Comparison of ENCODE assay signal across 28 cellular contexts in genomic region chr14:103099081-103099732, GRCh38. TPM values are rescaled to one million over a fixed set of nuclear protein-coding genes. Genes with fewer than 3 reads are reported as not detected.
A peak's percentile ranks its signal among the peaks of the same experiment; 100 is the strongest.
DNase-seq lines count a peak whose midpoint lies in the region; TF ChIP-seq lines count a peak whose summit lies in the region.
"Had no signal": no experiment of that assay in that cellular context is flagged by ENCODE, and none has a peak within 500 bp of the region (broad histone marks: within the 10 kb centered on the region; RNA-seq: fewer than 3 reads in every experiment).

No MANE protein-coding gene starts in this region.

- H3K9me3 ChIP-seq in Caco-2 = no peaks in the 10 kb centered on the region
- H3K9me3 ChIP-seq in endodermal cell (ENCODE audit: control insufficient read depth, low read length) = no peaks in the 10 kb centered on the region
- no peaks in the 10 kb centered on the region for H3K9me3 ChIP-seq in neuronal stem cell (replicated peaks in 1 of 2; ENCODE audit: control insufficient read depth in 2 of 2, insufficient read depth in 1 of 2, low read depth in 1 of 2, low read length in 2 of 2)

- no peak overlapping the region for H3K27ac ChIP-seq in endodermal cell (ENCODE audit: low read depth, low read length)
- H3K27ac ChIP-seq in neuronal stem cell (replicated peaks; ENCODE audit: low read length) = no peak overlapping the region
- H3K27ac ChIP-seq: epithelial cell of prostate, parathyroid adenoma had no signal

- no peaks in the 10 kb centered on the region for H3K79me1 ChIP-seq in neuronal stem cell (ENCODE audit: low read depth, low read length)

- TF ChIP-seq CTCF in Caco-2 (IDR thresholded peaks at IDR 0.05; ENCODE audit: insufficient read depth in 1 of 2, low read depth in 1 of 2, low read length in 1 of 2, severe bottlenecking in 1 of 2, unreplicated experiment in 1 of 2) = no peak
- TF ChIP-seq CTCF in endodermal cell (conservative IDR thresholded peaks at IDR 0.05) = peak; percentile 12

- H3K4ac ChIP-seq in neuronal stem cell (ENCODE audit: low read length) = no peak overlapping the region

- H3K9ac ChIP-seq in endodermal cell (ENCODE audit: extremely low read depth, low read length, poor library complexity, severe bottlenecking) (no peak overlapping the region), neuronal stem cell (ENCODE audit: low read depth, low read length, poor library complexity) (peak overlapping the region; percentile 50)
- H3K9ac ChIP-seq: parathyroid adenoma had no signal

- H3K36me3 Mint-ChIP-seq in Caco-2 (ENCODE audit: insufficient read depth, unreplicated experiment) (peaks cover 6% of the 10 kb centered on the region), endodermal cell (ENCODE audit: low read depth) (no peaks in the 10 kb centered on the region)
- H3K36me3 Mint-ChIP-seq: activated CD4-positive, alpha-beta memory T cell treated with anti-CD3 and anti-CD28 coated beads for 36 hours; CD8-positive, alpha-beta T cell; naive thymus-derived CD4-positive, alpha-beta T cell; stimulated activated effector memory CD8-positive, alpha-beta T cell treated with anti-CD3 and anti-CD28 coated beads, Interleukin-12 subunit alpha, Interleukin-12 subunit beta, amount 100 ng/mL, for 72 hours had no signal

- BruUV-seq in Caco-2 (replicated peaks; lab: Mats Ljungman, UMichigan) = no TSS peak

- DNase-seq in Caco-2 = peak; percentile 77 to 84
- DNase-seq in NCI-H526 (lab: John Stamatoyannopoulos, UW) = peak; percentile 52 to 82
- peak; percentile 69 for DNase-seq in endodermal cell
- DNase-seq in neuronal stem cell (ENCODE audit: low spot score) = no peak
- no peak for DNase-seq in activated CD8-positive, alpha-beta memory T cell treated with anti-CD3 and anti-CD28 coated beads, Interleukin-2, amount 50 U/mL, for 4 hours
- no peak for DNase-seq in T-helper 9 cell
- no peak for DNase-seq in DMS53 treated with DMSO at 0.1 percent for 48 hours (lab: John Stamatoyannopoulos, UW; ENCODE audit: unreplicated experiment)
- DNase-seq: activated CD4-positive, alpha-beta memory T cell treated with anti-CD3 and anti-CD28 coated beads for 36 hours; activated CD4-positive, CD25-positive, alpha-beta regulatory T cell; activated naive CD4-positive, alpha-beta T cell; activated T-cell treated with anti-CD3 and anti-CD28 coated beads for 4 hours; CD8-positive, alpha-beta T cell; DMS79; foreskin melanocyte; islet precursor cell; mesenchymal stem cell; naive thymus-derived CD4-positive, alpha-beta T cell; NCI-H2171 treated with DMSO at 0.1 percent for 48 hours; NCI-H748 treated with DMSO at 0.1 percent for 48 hours had no signal

- no peak overlapping the region for H2BK12ac ChIP-seq in neuronal stem cell (ENCODE audit: low read length)

- H3K4me2 ChIP-seq in neuronal stem cell (ENCODE audit: insufficient read depth, low read length, poor library complexity, severe bottlenecking) = no peak overlapping the region

- no peaks in the 10 kb centered on the region for H3K27me3 ChIP-seq in Caco-2 (replicated peaks; ENCODE audit: control insufficient read depth, insufficient read depth, low read length)
- H3K27me3 ChIP-seq in endodermal cell (ENCODE audit: control insufficient read depth, insufficient read depth, low read length, poor library complexity, severe bottlenecking) = peaks cover 19% of the 10 kb centered on the region
- H3K27me3 ChIP-seq in neuronal stem cell (ENCODE audit: control insufficient read depth in 3 of 3, insufficient read depth in 3 of 3, low read depth in 1 of 3, low read length in 3 of 3) = peaks cover 0 to 34% (median 32%) of the 10 kb centered on the region in 3 experiments

- H3K36me3 ChIP-seq in Caco-2 (ENCODE audit: control insufficient read depth, insufficient read depth, low read length) (no peaks in the 10 kb centered on the region), endodermal cell (ENCODE audit: control insufficient read depth, insufficient read depth, low read length) (no peaks in the 10 kb centered on the region), neuronal stem cell (replicated peaks in 1 of 2; ENCODE audit: control insufficient read depth in 2 of 2, insufficient read depth in 2 of 2, low read length in 2 of 2) (no peaks in the 10 kb centered on the region)

- CTCF ChIA-PET in Caco-2 (lab: Charles Lee) = interaction anchor here (0.6 to 2.2 kb wide), 2 partner anchors 28 to 441 kb away, joined by 3 to 5 read pairs; no protein-coding TSS in a partner anchor

- no peak overlapping the region for H2BK120ac ChIP-seq in neuronal stem cell (ENCODE audit: low read depth, low read length)

- WGBS in endodermal cell (ENCODE audit: insufficient coverage in 1 of 2, insufficient read length in 1 of 2), 2 experiments = 68 to 77% methylated on average over 6 to 11 of the region's 12 CpGs
- no CpG with 5 or more reads among the region's 12 CpGs for WGBS in neuronal stem cell (ENCODE audit: extremely low coverage in 2 of 2, insufficient read length in 2 of 2, insufficient replicate concordance in 1 of 2), 2 donors

- intact Hi-C loops in Caco-2 (cut with micrococcal nuclease; ENCODE audit: unreplicated experiment) = no loop called here

- H3K23ac ChIP-seq in neuronal stem cell (ENCODE audit: low read depth, low read length, poor library complexity) = no peak overlapping the region

- H2BK15ac ChIP-seq in neuronal stem cell (ENCODE audit: low read length) = peak overlapping the region; percentile 63

- POLR2A ChIA-PET in Caco-2 (lab: Charles Lee) = interaction anchor here (0.6 kb wide), 1 partner anchor 14 kb away, joined by 4 read pairs; no protein-coding TSS in a partner anchor

- peak overlapping the region; percentile 96 for H3K14ac ChIP-seq in neuronal stem cell (ENCODE audit: low read length)

- H3K27me3 Mint-ChIP-seq in Caco-2 (ENCODE audit: insufficient read depth, unreplicated experiment) = no peaks in the 10 kb centered on the region
- H3K27me3 Mint-ChIP-seq in endodermal cell (ENCODE audit: insufficient read depth) = peaks cover 35% of the 10 kb centered on the region

- peak overlapping the region; percentile 56 for H2AFZ ChIP-seq in neuronal stem cell (ENCODE audit: low read length)
- H2AFZ ChIP-seq: parathyroid adenoma had no signal

- H3K18ac ChIP-seq in neuronal stem cell (ENCODE audit: low read length) = peak overlapping the region; percentile 80

- H3K4me1 ChIP-seq in Caco-2 = peaks cover 57% of the 10 kb centered on the region
- H3K4me1 ChIP-seq in endodermal cell (ENCODE audit: control insufficient read depth, insufficient read depth, low read length) = peaks cover 8% of the 10 kb centered on the region
- H3K4me1 ChIP-seq in neuronal stem cell (ENCODE audit: control insufficient read depth in 2 of 2, insufficient read depth in 1 of 2, low read depth in 1 of 2, low read length in 2 of 2) = peaks cover 4 to 12% of the 10 kb centered on the region in 2 donors

- H3K4me3 ChIP-seq in Caco-2 (ENCODE audit: low read depth, low read length) = 0 out of 2 replicates have a peak overlapping the region, but pooled peaks have one; percentile 15
- no peak overlapping the region for H3K4me3 ChIP-seq in endodermal cell (ENCODE audit: low read length)
- no peak overlapping the region for H3K4me3 ChIP-seq in neuronal stem cell (ENCODE audit: low read length in 2 of 2)

- peak overlapping the region; percentile 90 for H2AK5ac ChIP-seq in neuronal stem cell (ENCODE audit: low read depth, low read length)

- H3K9me3 Mint-ChIP-seq in Caco-2 (ENCODE audit: unreplicated experiment) (no peaks in the 10 kb centered on the region), endodermal cell (peaks cover 3% of the 10 kb centered on the region)
- H3K9me3 Mint-ChIP-seq: activated CD4-positive, alpha-beta memory T cell treated with anti-CD3 and anti-CD28 coated beads for 36 hours; CD8-positive, alpha-beta T cell; naive thymus-derived CD4-positive, alpha-beta T cell; stimulated activated effector memory CD8-positive, alpha-beta T cell treated with anti-CD3 and anti-CD28 coated beads, Interleukin-12 subunit alpha, Interleukin-12 subunit beta, amount 100 ng/mL, for 72 hours had no signal

- no peak overlapping the region for H4K8ac ChIP-seq in neuronal stem cell (ENCODE audit: low read depth, low read length)

- H3K4me1 Mint-ChIP-seq in Caco-2 (ENCODE audit: low read depth, unreplicated experiment) = peaks cover 18% of the 10 kb centered on the region
- H3K4me1 Mint-ChIP-seq in endodermal cell = peaks cover 6% of the 10 kb centered on the region

- peak overlapping the region; percentile 37 for H3K4me3 Mint-ChIP-seq in Caco-2 (ENCODE audit: unreplicated experiment)
- H3K4me3 Mint-ChIP-seq in endodermal cell = no peak overlapping the region
- H3K4me3 Mint-ChIP-seq: activated CD4-positive, alpha-beta memory T cell treated with anti-CD3 and anti-CD28 coated beads for 36 hours; CD8-positive, alpha-beta T cell; naive thymus-derived CD4-positive, alpha-beta T cell; stimulated activated effector memory CD8-positive, alpha-beta T cell treated with anti-CD3 and anti-CD28 coated beads, Interleukin-12 subunit alpha, Interleukin-12 subunit beta, amount 100 ng/mL, for 72 hours; T-helper 17 cell had no signal

- H3K27ac Mint-ChIP-seq in Caco-2 (ENCODE audit: unreplicated experiment) = no peak overlapping the region
- H3K27ac Mint-ChIP-seq in endodermal cell = no peak overlapping the region
- H3K27ac Mint-ChIP-seq: activated CD4-positive, alpha-beta memory T cell treated with anti-CD3 and anti-CD28 coated beads for 36 hours; CD8-positive, alpha-beta T cell; naive thymus-derived CD4-positive, alpha-beta T cell; stimulated activated effector memory CD8-positive, alpha-beta T cell treated with anti-CD3 and anti-CD28 coated beads, Interleukin-12 subunit alpha, Interleukin-12 subunit beta, amount 100 ng/mL, for 72 hours; T-helper 17 cell had no signal

- H2BK5ac ChIP-seq in neuronal stem cell (ENCODE audit: low read length) = no peak overlapping the region

- H4K91ac ChIP-seq in neuronal stem cell (ENCODE audit: low read depth, low read length, poor library complexity) = no peak overlapping the region

RNA-seq across cellular contexts. Expression of gene EXOC3L4, which starts 4.7 kb away (rescaled TPM):
- total RNA-seq in Caco-2 (2022) = 6.3 and 6.7 TPM in 2 replicates
- 1 to 10 TPM; 2.5 to 3.6 TPM for total RNA-seq in endodermal cell
- 0.21 TPM for polyA plus RNA-seq in endodermal cell (2013, experiment 1 of 2)
- not detected for polyA plus RNA-seq in endodermal cell (2013, experiment 2 of 2)
- polyA plus RNA-seq in neuronal stem cell (2013, experiment 1 of 2) = not detected
- polyA plus RNA-seq in neuronal stem cell (2013, experiment 2 of 2) = not detected
- total RNA-seq: activated CD4-positive, alpha-beta memory T cell treated with anti-CD3 and anti-CD28 coated beads for 36 hours; CD8-positive, alpha-beta T cell; dermis microvascular lymphatic vessel endothelial cell; MCF 10A; naive thymus-derived CD4-positive, alpha-beta T cell; SK-MEL-5; T-helper 17 cell; temporal lobe had no signal
- polyA plus RNA-seq: naive thymus-derived CD4-positive, alpha-beta T cell had no signal

RNA-seq across cellular contexts. Expression of gene LBHD2, which starts 15.2 kb away (rescaled TPM):
- total RNA-seq in Caco-2 (2022) (not detected in 2 replicates), endodermal cell (not detected)
- not detected for polyA plus RNA-seq in endodermal cell (2013, experiment 1 of 2)
- not detected for polyA plus RNA-seq in endodermal cell (2013, experiment 2 of 2)
- not detected for polyA plus RNA-seq in neuronal stem cell (2013, experiment 1 of 2)
- polyA plus RNA-seq in neuronal stem cell (2013, experiment 2 of 2) = not detected
- total RNA-seq: activated CD4-positive, alpha-beta memory T cell treated with anti-CD3 and anti-CD28 coated beads for 36 hours; cardiac septum; CD8-positive, alpha-beta T cell; dermis microvascular lymphatic vessel endothelial cell; MCF 10A; naive thymus-derived CD4-positive, alpha-beta T cell; SK-MEL-5; T-helper 17 cell; temporal lobe had no signal
- polyA plus RNA-seq: naive thymus-derived CD4-positive, alpha-beta T cell had no signal

RNA-seq across cellular contexts. Expression of gene TNFAIP2, which starts 24.1 kb away (rescaled TPM):
- 7.9 and 8.1 TPM in 2 replicates for total RNA-seq in Caco-2 (2022)
- total RNA-seq in endodermal cell = 10 to 100 TPM; 16.8 to 19.4 TPM
- 57.6 TPM for polyA plus RNA-seq in endodermal cell (2013, experiment 1 of 2)
- polyA plus RNA-seq in endodermal cell (2013, experiment 2 of 2) = 59.4 TPM
- polyA plus RNA-seq in neuronal stem cell (2013, experiment 1 of 2) = 26.4 TPM
- 24.5 TPM for polyA plus RNA-seq in neuronal stem cell (2013, experiment 2 of 2)
- total RNA-seq: SK-MEL-5 had no signal
- polyA plus RNA-seq: naive thymus-derived CD4-positive, alpha-beta T cell had no signal

RNA-seq across cellular contexts. Expression of gene CDC42BPB, which starts 41.9 kb away (rescaled TPM):
- total RNA-seq in Caco-2 (2022) (55.1 and 60.0 TPM in 2 replicates), endodermal cell (100 to 1,000 TPM; 120 to 123 TPM)
- polyA plus RNA-seq in endodermal cell (2013, experiment 1 of 2) = 82.7 TPM
- polyA plus RNA-seq in endodermal cell (2013, experiment 2 of 2) = 80.3 TPM
- 44.7 TPM for polyA plus RNA-seq in neuronal stem cell (2013, experiment 1 of 2)
- 45.1 TPM for polyA plus RNA-seq in neuronal stem cell (2013, experiment 2 of 2)

Comparison
In these comparisons a context has a peak if more than half of its experiments do, and no peak if none do; other contexts are left out.
1. DNase-seq: peak in Caco-2 (2 of 2), NCI-H526 (2 of 2) and endodermal cell (single experiment); none in neuronal stem cell (single experiment), activated CD8-positive, alpha-beta memory T cell treated with anti-CD3 and anti-CD28 coated beads, Interleukin-2, amount 50 U/mL, for 4 hours (single experiment), T-helper 9 cell (single experiment) and DMS53 treated with DMSO at 0.1 percent for 48 hours (single experiment).